Comparison of ENCODE assay signal across 15 cellular contexts in genomic region chr4:88792821-88793220, GRCh38.
DNase-seq lines count a peak whose midpoint lies in the region; ATAC-seq and TF ChIP-seq lines count a peak whose summit lies in the region.
"Had no signal": no experiment of that assay in that cellular context is flagged by ENCODE, and none has a peak within 500 bp of the region (broad histone marks: within the 10 kb centered on the region; RNA-seq: fewer than 3 reads in every experiment).

No MANE protein-coding gene starts in this region.

- ATAC-seq in activated CD8-positive, alpha-beta T cell treated with anti-CD3 and anti-CD28 coated beads, Interleukin-2, amount 10 ng/mL, durations not matched to agents 7 days and 5 days = no peak
- ATAC-seq in GM18502 (IDR thresholded peaks at IDR 0.05; ENCODE audit: poor library complexity, unreplicated experiment) = no peak
- ATAC-seq in HG03108 (IDR thresholded peaks at IDR 0.05; ENCODE audit: unreplicated experiment) = no peak
- ATAC-seq: heart left ventricle had no signal

- H3K27ac Mint-ChIP-seq in activated T-cell treated with anti-CD3 and anti-CD28 coated beads, Interleukin-2, amount 50 U/mL, for 24 hours = peak overlapping the region; percentile 19
- H3K27ac Mint-ChIP-seq in chondrocyte (ENCODE audit: unreplicated experiment) = peak overlapping the region; percentile 83
- no peak overlapping the region for H3K27ac Mint-ChIP-seq in activated CD8-positive, alpha-beta T cell treated with anti-CD3 and anti-CD28 coated beads, Interleukin-2, amount 10 ng/mL, durations not matched to agents 7 days and 5 days
- H3K27ac Mint-ChIP-seq: memory B cell had no signal

- CTCF ChIA-PET in activated CD8-positive, alpha-beta T cell treated with anti-CD3 and anti-CD28 coated beads, Interleukin-2, amount 10 ng/mL, durations not matched to agents 7 days and 5 days (lab: Charles Lee) = interaction anchor here (3.7 kb wide), 1 partner anchor 253 kb away, joined by 21 read pairs; no protein-coding TSS in a partner anchor

- peaks cover 9% of the 10 kb centered on the region for H3K27me3 Mint-ChIP-seq in activated T-cell treated with anti-CD3 and anti-CD28 coated beads, Interleukin-2, amount 50 U/mL, for 24 hours
- no peaks in the 10 kb centered on the region for H3K27me3 Mint-ChIP-seq in chondrocyte (ENCODE audit: low read depth)
- peaks cover 4% of the 10 kb centered on the region for H3K27me3 Mint-ChIP-seq in activated CD8-positive, alpha-beta T cell treated with anti-CD3 and anti-CD28 coated beads, Interleukin-2, amount 10 ng/mL, durations not matched to agents 7 days and 5 days (ENCODE audit: low read depth)

- no peak for DNase-seq in activated T-cell treated with anti-CD3 and anti-CD28 coated beads, Interleukin-2, amount 50 U/mL, for 24 hours
- DNase-seq in activated T-cell treated with anti-CD3 and anti-CD28 coated beads, Interleukin-2, amount 50 U/mL, for 1 hour = no peak
- DNase-seq in chondrocyte (ENCODE audit: low spot score) = no peak
- DNase-seq in activated CD8-positive, alpha-beta T cell treated with anti-CD3 and anti-CD28 coated beads, Interleukin-2, amount 10 ng/mL, durations not matched to agents 7 days and 5 days = no peak
- DNase-seq in ovary = no peak
- DNase-seq: activated naive CD4-positive, alpha-beta T cell; dermis blood vessel endothelial cell; heart left ventricle; NCI-H1092; NCI-H748 treated with DMSO at 0.1 percent for 48 hours; stimulated activated CD4-positive, alpha-beta T cell treated with anti-CD3 and anti-CD28 coated beads, Interleukin-12 subunit alpha, Interleukin-12 subunit beta, amount 100 ng/mL, for 4 hours had no signal

- peaks cover 12% of the 10 kb centered on the region for H3K4me1 ChIP-seq in muscle layer of colon (ENCODE audit: insufficient read depth, low read length)
- no peaks in the 10 kb centered on the region for H3K4me1 ChIP-seq in ovary (ENCODE audit: insufficient read depth)

- no peak for TF ChIP-seq POLR2A in ovary (IDR thresholded peaks at IDR 0.05)

- H3K9me3 Mint-ChIP-seq in activated T-cell treated with anti-CD3 and anti-CD28 coated beads, Interleukin-2, amount 50 U/mL, for 24 hours = no peaks in the 10 kb centered on the region
- peaks cover 7% of the 10 kb centered on the region for H3K9me3 Mint-ChIP-seq in chondrocyte (ENCODE audit: low read depth)
- H3K9me3 Mint-ChIP-seq in activated CD8-positive, alpha-beta T cell treated with anti-CD3 and anti-CD28 coated beads, Interleukin-2, amount 10 ng/mL, durations not matched to agents 7 days and 5 days (ENCODE audit: insufficient read depth) = no peaks in the 10 kb centered on the region

- H3K27ac ChIP-seq in muscle layer of colon (ENCODE audit: low read depth, low read length) (peak overlapping the region; percentile 32), ovary (no peak overlapping the region)

- H3K36me3 Mint-ChIP-seq in activated T-cell treated with anti-CD3 and anti-CD28 coated beads, Interleukin-2, amount 50 U/mL, for 24 hours (ENCODE audit: low read depth) = no peaks in the 10 kb centered on the region
- peaks cover 8% of the 10 kb centered on the region for H3K36me3 Mint-ChIP-seq in chondrocyte (ENCODE audit: low read depth)
- H3K36me3 Mint-ChIP-seq in activated CD8-positive, alpha-beta T cell treated with anti-CD3 and anti-CD28 coated beads, Interleukin-2, amount 10 ng/mL, durations not matched to agents 7 days and 5 days (ENCODE audit: low read depth) = peaks cover under 1% of the 10 kb centered on the region

- no peaks in the 10 kb centered on the region for H3K27me3 ChIP-seq in muscle layer of colon (ENCODE audit: control insufficient read depth in 1 of 2, insufficient read depth in 2 of 2, low read length in 2 of 2)
- no peaks in the 10 kb centered on the region for H3K27me3 ChIP-seq in ovary
- H3K27me3 ChIP-seq: heart left ventricle had no signal

- no peaks in the 10 kb centered on the region for H3K9me3 ChIP-seq in muscle layer of colon (ENCODE audit: low read length)
- no peaks in the 10 kb centered on the region for H3K9me3 ChIP-seq in ovary

- H3K36me3 ChIP-seq in muscle layer of colon (ENCODE audit: insufficient read depth, low read length) (peaks cover 14% of the 10 kb centered on the region), ovary (no peaks in the 10 kb centered on the region)

- no peak overlapping the region for H3K4me3 ChIP-seq in muscle layer of colon (ENCODE audit: low read depth in 1 of 2, low read length in 2 of 2)
- no peak overlapping the region for H3K4me3 ChIP-seq in ovary
- H3K4me3 ChIP-seq: heart left ventricle had no signal

- POLR2A ChIA-PET in activated CD8-positive, alpha-beta T cell treated with anti-CD3 and anti-CD28 coated beads, Interleukin-2, amount 10 ng/mL, durations not matched to agents 7 days and 5 days (lab: Charles Lee) = no interaction called here

- H3K4me3 Mint-ChIP-seq in activated T-cell treated with anti-CD3 and anti-CD28 coated beads, Interleukin-2, amount 50 U/mL, for 24 hours = no peak overlapping the region
- H3K4me3 Mint-ChIP-seq in chondrocyte (ENCODE audit: unreplicated experiment) = no peak overlapping the region
- H3K4me3 Mint-ChIP-seq in activated CD8-positive, alpha-beta T cell treated with anti-CD3 and anti-CD28 coated beads, Interleukin-2, amount 10 ng/mL, durations not matched to agents 7 days and 5 days = no peak overlapping the region
- H3K4me3 Mint-ChIP-seq: memory B cell had no signal

- intact Hi-C loops in ovary (cut with DNase I) = no loop called here

- no peak for TF ChIP-seq EP300 in ovary (IDR thresholded peaks at IDR 0.05)

- TF ChIP-seq CTCF in chondrocyte (IDR thresholded peaks at IDR 0.05) (no peak), ovary (IDR thresholded peaks at IDR 0.05) (no peak)

- whole genome bisulfite sequencing in ovary, 3 donors = 93 to 94% (median 94%) methylated on average over 1 of the region's 1 CpG

- peaks cover 19% of the 10 kb centered on the region for H3K4me1 Mint-ChIP-seq in activated T-cell treated with anti-CD3 and anti-CD28 coated beads, Interleukin-2, amount 50 U/mL, for 24 hours (ENCODE audit: low read depth)
- H3K4me1 Mint-ChIP-seq in chondrocyte (ENCODE audit: low read depth) = peaks cover 25% of the 10 kb centered on the region
- H3K4me1 Mint-ChIP-seq in activated CD8-positive, alpha-beta T cell treated with anti-CD3 and anti-CD28 coated beads, Interleukin-2, amount 10 ng/mL, durations not matched to agents 7 days and 5 days (ENCODE audit: low read depth) = peaks cover 8% of the 10 kb centered on the region
- H3K4me1 Mint-ChIP-seq: memory B cell had no signal

- H3K9ac ChIP-seq in muscle layer of colon (ENCODE audit: low read length) = no peak overlapping the region
